ENCODE assay signal across 18 cellular contexts in genomic region chr16:15440852-15441251, GRCh38. TPM values are rescaled to one million over a fixed set of nuclear protein-coding genes. Genes with fewer than 3 reads are reported as not detected.
DNase-seq lines count a peak whose midpoint lies in the region; ATAC-seq, FAIRE-seq and TF ChIP-seq lines count a peak whose summit lies in the region.
"Had no signal": no experiment of that assay in that cellular context is flagged by ENCODE, and none has a peak within 500 bp of the region (broad histone marks: within the 10 kb centered on the region; RNA-seq: fewer than 3 reads in every experiment).

No MANE protein-coding gene starts in this region.

- no peaks in the 10 kb centered on the region for H3K36me3 ChIP-seq in bronchial epithelial cell (ENCODE audit: control insufficient read depth, insufficient read depth, low read length)
- peaks cover 0 to 15% of the 10 kb centered on the region in 2 experiments for H3K36me3 ChIP-seq in mesenchymal stem cell (ENCODE audit: control insufficient read depth in 1 of 2, insufficient read depth in 2 of 2, low read depth in 1 of 2, low read length in 2 of 2)
- H3K36me3 ChIP-seq: prostate gland, upper lobe of right lung had no signal

- no peak overlapping the region for H3K4me2 ChIP-seq in mesenchymal stem cell (ENCODE audit: low read length, poor library complexity, severe bottlenecking)

- no peak overlapping the region for H4K8ac ChIP-seq in mesenchymal stem cell (ENCODE audit: low read length)

- H3K23ac ChIP-seq in mesenchymal stem cell (ENCODE audit: low read length in 2 of 2) = no peak overlapping the region

- no peak for ATAC-seq in HG02678 (IDR thresholded peaks at IDR 0.05; ENCODE audit: unreplicated experiment)
- ATAC-seq: upper lobe of right lung had no signal

- DNase-seq in AG08395 (ENCODE audit: low spot score) (peak; percentile 51), M059J (ENCODE audit: low read depth) (peak; percentile 84), bronchial epithelial cell (ENCODE audit: low read depth) (peak; percentile 81), mesenchymal stem cell (peak; percentile 80), HuH-7 (ENCODE audit: low spot score) (no peak), mesothelial cell of epicardium (ENCODE audit: low spot score in 2 of 2, unreplicated experiment in 2 of 2) (no peak)
- no peak for DNase-seq in activated T-helper 1 cell treated with anti-CD3 and anti-CD28 coated beads, Interleukin-12 subunit alpha, Interleukin-12 subunit beta, Interleukin-2, Interleukin-4 antibody, amounts not matched to agents 30 ng/mL and 10 ng/mL and 1 ng/mL, durations not matched to agents 14 hours and 24 hours and 36 hours (ENCODE audit: low spot score)
- DNase-seq: activated CD4-positive, CD25-positive, alpha-beta regulatory T cell treated with anti-CD3 and anti-CD28 coated beads, Interleukin-2, amount 50 U/mL, for 72 hours; GF-D8; hypothalamus; NCI-H1048; NCI-H510A; upper lobe of right lung had no signal

- intact Hi-C loops in activated T-helper 1 cell treated with anti-CD3 and anti-CD28 coated beads, Interleukin-12 subunit alpha, Interleukin-12 subunit beta, Interleukin-2, Interleukin-4 antibody, amounts not matched to agents 30 ng/mL and 10 ng/mL and 1 ng/mL, durations not matched to agents 14 hours and 24 hours and 36 hours (cut with micrococcal nuclease) = loop anchor here (5.0 kb wide), 1 partner anchor 36 kb away; no protein-coding TSS in a partner anchor

- H3K14ac ChIP-seq in mesenchymal stem cell (ENCODE audit: low read length in 2 of 2) = no peak overlapping the region

- H3K4me1 Mint-ChIP-seq in mesothelial cell of epicardium = no peaks in the 10 kb centered on the region
- H3K4me1 Mint-ChIP-seq in activated T-helper 1 cell treated with anti-CD3 and anti-CD28 coated beads, Interleukin-12 subunit alpha, Interleukin-12 subunit beta, Interleukin-2, Interleukin-4 antibody, amounts not matched to agents 30 ng/mL and 10 ng/mL and 1 ng/mL, durations not matched to agents 14 hours and 24 hours and 36 hours (ENCODE audit: low read depth) = peaks cover 2% of the 10 kb centered on the region

- H3K4me1 ChIP-seq in mesenchymal stem cell (ENCODE audit: control insufficient read depth, insufficient read depth, low read depth, low read length) = peaks cover 3% of the 10 kb centered on the region
- H3K4me1 ChIP-seq: prostate gland had no signal

- no peak overlapping the region for H2BK12ac ChIP-seq in mesenchymal stem cell (ENCODE audit: low read length in 2 of 2)

- no peak overlapping the region for H3K4ac ChIP-seq in mesenchymal stem cell (ENCODE audit: low read depth in 1 of 2, low read length in 2 of 2)

- H3K9me3 Mint-ChIP-seq in mesothelial cell of epicardium = peaks cover 10% of the 10 kb centered on the region
- peaks cover 13% of the 10 kb centered on the region for H3K9me3 Mint-ChIP-seq in activated T-helper 1 cell treated with anti-CD3 and anti-CD28 coated beads, Interleukin-12 subunit alpha, Interleukin-12 subunit beta, Interleukin-2, Interleukin-4 antibody, amounts not matched to agents 30 ng/mL and 10 ng/mL and 1 ng/mL, durations not matched to agents 14 hours and 24 hours and 36 hours

- H4K91ac ChIP-seq in mesenchymal stem cell (ENCODE audit: low read length) = no peak overlapping the region

- H2BK5ac ChIP-seq in mesenchymal stem cell (ENCODE audit: low read depth, low read length, poor library complexity, severe bottlenecking) = no peak overlapping the region

- H3K4me3 Mint-ChIP-seq in mesothelial cell of epicardium = no peak overlapping the region
- no peak overlapping the region for H3K4me3 Mint-ChIP-seq in activated T-helper 1 cell treated with anti-CD3 and anti-CD28 coated beads, Interleukin-12 subunit alpha, Interleukin-12 subunit beta, Interleukin-2, Interleukin-4 antibody, amounts not matched to agents 30 ng/mL and 10 ng/mL and 1 ng/mL, durations not matched to agents 14 hours and 24 hours and 36 hours

- H3K9ac ChIP-seq in mesenchymal stem cell (ENCODE audit: low read length) = peak overlapping the region; percentile 83

- peaks cover 3% of the 10 kb centered on the region for H3K9me3 ChIP-seq in mesenchymal stem cell (ENCODE audit: control insufficient read depth, low read length)
- H3K9me3 ChIP-seq: prostate gland, upper lobe of right lung had no signal

- WGBS in mesenchymal stem cell = 56% methylated on average over 3 of the region's 3 CpGs

- no peak overlapping the region for H2BK120ac ChIP-seq in mesenchymal stem cell (ENCODE audit: low read depth, low read length)

- FAIRE-seq in bronchial epithelial cell (lab: Jason Lieb, UNC) = no peak
- FAIRE-seq: colon had no signal

- H2BK15ac ChIP-seq in mesenchymal stem cell (ENCODE audit: low read depth, poor library complexity, severe bottlenecking) = no peak overlapping the region

- TF ChIP-seq CTCF in bronchial epithelial cell (IDR thresholded peaks at IDR 0.05; ENCODE audit: insufficient read depth, low read length, severe bottlenecking) (no peak), mesothelial cell of epicardium (IDR thresholded peaks at IDR 0.05; ENCODE audit: unreplicated experiment) (no peak)

- H3K4me3 ChIP-seq in bronchial epithelial cell (ENCODE audit: low read depth, low read length) (no peak overlapping the region), mesenchymal stem cell (ENCODE audit: insufficient read depth in 1 of 2, low read depth in 1 of 2, low read length in 2 of 2) (peak overlapping the region in 1 of 2 experiments; percentile 40)
- H3K4me3 ChIP-seq: prostate gland, upper lobe of right lung had no signal

- H3K27ac Mint-ChIP-seq in mesothelial cell of epicardium = no peak overlapping the region
- no peak overlapping the region for H3K27ac Mint-ChIP-seq in activated T-helper 1 cell treated with anti-CD3 and anti-CD28 coated beads, Interleukin-12 subunit alpha, Interleukin-12 subunit beta, Interleukin-2, Interleukin-4 antibody, amounts not matched to agents 30 ng/mL and 10 ng/mL and 1 ng/mL, durations not matched to agents 14 hours and 24 hours and 36 hours

- no peaks in the 10 kb centered on the region for H3K27me3 ChIP-seq in bronchial epithelial cell (ENCODE audit: control insufficient read depth, insufficient read depth, low read length)
- H3K27me3 ChIP-seq in mesenchymal stem cell (ENCODE audit: control insufficient read depth in 1 of 2, insufficient read depth in 1 of 2, low read length in 2 of 2) = no peaks in the 10 kb centered on the region
- H3K27me3 ChIP-seq: upper lobe of right lung had no signal

- no peak overlapping the region for H2AK5ac ChIP-seq in mesenchymal stem cell (ENCODE audit: low read length, severe bottlenecking)

- H3K36me3 Mint-ChIP-seq in mesothelial cell of epicardium = no peaks in the 10 kb centered on the region
- no peaks in the 10 kb centered on the region for H3K36me3 Mint-ChIP-seq in activated T-helper 1 cell treated with anti-CD3 and anti-CD28 coated beads, Interleukin-12 subunit alpha, Interleukin-12 subunit beta, Interleukin-2, Interleukin-4 antibody, amounts not matched to agents 30 ng/mL and 10 ng/mL and 1 ng/mL, durations not matched to agents 14 hours and 24 hours and 36 hours (ENCODE audit: low read depth)

- H3K79me1 ChIP-seq in mesenchymal stem cell (replicated peaks; ENCODE audit: low read length, poor library complexity, severe bottlenecking) = peaks cover 36% of the 10 kb centered on the region

- H3K27ac ChIP-seq in mesenchymal stem cell (ENCODE audit: low read length, poor library complexity, severe bottlenecking) = peak overlapping the region; percentile 18
- H3K27ac ChIP-seq: HL-60, upper lobe of right lung had no signal

- no peak overlapping the region for H3K18ac ChIP-seq in mesenchymal stem cell (ENCODE audit: low read depth in 1 of 2, low read length in 2 of 2)

- H2AFZ ChIP-seq in mesenchymal stem cell (ENCODE audit: low read depth, low read length) = no peak overlapping the region

- H3K27me3 Mint-ChIP-seq in mesothelial cell of epicardium (ENCODE audit: low read depth) = peaks cover 25% of the 10 kb centered on the region
- H3K27me3 Mint-ChIP-seq in activated T-helper 1 cell treated with anti-CD3 and anti-CD28 coated beads, Interleukin-12 subunit alpha, Interleukin-12 subunit beta, Interleukin-2, Interleukin-4 antibody, amounts not matched to agents 30 ng/mL and 10 ng/mL and 1 ng/mL, durations not matched to agents 14 hours and 24 hours and 36 hours (ENCODE audit: insufficient read depth) = peaks cover 3% of the 10 kb centered on the region

RNA-seq across cellular contexts. Expression of gene BMERB1, which starts 6.5 kb away (rescaled TPM):
- 12.8 and 25.5 TPM in 2 replicates for total RNA-seq in M059J (2014; rRNA removed; shearing (Covaris generic))
- 4.5 and 8.4 TPM in 2 replicates for total RNA-seq in bronchial epithelial cell
- 34.5 TPM for polyA plus RNA-seq in mesenchymal stem cell (2013, experiment 1 of 2)
- polyA plus RNA-seq in mesenchymal stem cell (2013, experiment 2 of 2) = 34.0 TPM
- total RNA-seq in mesothelial cell of epicardium = 2.9 to 3.9 TPM (median 3.1 TPM) in 3 replicates
- total RNA-seq in activated T-helper 1 cell treated with anti-CD3 and anti-CD28 coated beads, Interleukin-12 subunit alpha, Interleukin-12 subunit beta, Interleukin-2, Interleukin-4 antibody, amounts not matched to agents 30 ng/mL and 10 ng/mL and 1 ng/mL, durations not matched to agents 14 hours and 24 hours and 36 hours = 16.0 and 17.4 TPM in 2 replicates

RNA-seq across cellular contexts. Expression of gene MPV17L, which starts 45.3 kb away (rescaled TPM):
- 0.44 and 0.52 TPM in 2 replicates for total RNA-seq in M059J (2014; rRNA removed; shearing (Covaris generic))
- 0.13 and 0.53 TPM in 2 replicates for total RNA-seq in bronchial epithelial cell
- polyA plus RNA-seq in mesenchymal stem cell (2013, experiment 1 of 2) = 0.33 TPM
- polyA plus RNA-seq in mesenchymal stem cell (2013, experiment 2 of 2) = 0.36 TPM
- total RNA-seq in mesothelial cell of epicardium = 3.1 to 3.9 TPM (median 3.5 TPM) in 3 replicates
- 0.20 and 0.34 TPM in 2 replicates for total RNA-seq in activated T-helper 1 cell treated with anti-CD3 and anti-CD28 coated beads, Interleukin-12 subunit alpha, Interleukin-12 subunit beta, Interleukin-2, Interleukin-4 antibody, amounts not matched to agents 30 ng/mL and 10 ng/mL and 1 ng/mL, durations not matched to agents 14 hours and 24 hours and 36 hours
- total RNA-seq: SK-MEL-5 had no signal

Comparison
In these comparisons a context has a peak if more than half of its experiments do, and no peak if none do; other contexts are left out.
1. DNase-seq: peak in AG08395 (single experiment), M059J (single experiment), bronchial epithelial cell (single experiment) and mesenchymal stem cell (single experiment); none in HuH-7 (single experiment), mesothelial cell of epicardium (0 of 2) and activated T-helper 1 cell treated with anti-CD3 and anti-CD28 coated beads, Interleukin-12 subunit alpha, Interleukin-12 subunit beta, Interleukin-2, Interleukin-4 antibody, amounts not matched to agents 30 ng/mL and 10 ng/mL and 1 ng/mL, durations not matched to agents 14 hours and 24 hours and 36 hours (single experiment).